Comparison of ENCODE assay signal across 1 cellular context in the genomic region with DNA sequence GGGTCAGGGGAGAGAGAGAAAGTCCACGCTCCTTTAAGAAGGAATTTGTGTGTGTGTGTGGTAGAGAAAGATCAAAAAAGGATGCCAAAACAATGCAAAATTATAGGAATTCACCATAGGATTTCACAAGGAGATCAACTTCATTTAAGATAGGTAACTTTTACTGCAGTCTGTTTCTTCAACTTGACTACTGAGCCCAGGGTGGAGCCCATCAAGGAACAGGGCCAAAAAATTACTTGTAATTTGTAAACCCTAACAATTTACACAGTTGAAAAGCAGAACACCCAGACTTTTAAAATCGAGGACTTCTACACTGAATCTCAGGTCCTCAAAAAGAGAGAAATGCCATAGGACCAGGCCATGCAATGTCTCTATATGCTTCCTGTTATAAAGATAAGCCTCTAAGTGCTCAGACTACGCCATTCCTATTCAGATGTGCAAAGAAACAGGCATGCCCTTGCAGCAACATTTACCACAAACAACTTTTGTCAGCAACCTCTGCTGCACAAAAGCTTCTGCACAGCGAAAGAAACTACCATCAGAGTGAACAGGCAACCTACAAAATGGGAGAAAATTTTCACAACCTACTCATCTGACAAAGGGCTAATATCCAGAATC.
TF ChIP-seq lines count a peak whose summit lies in the region.

No MANE protein-coding gene starts in this region.

TF ChIP-seq in GM23338, 12 proteins besides CTCF, POLR2A, EP300 and RAD21 (continued from another document):
- TF ChIP-seq, protein P1, sequence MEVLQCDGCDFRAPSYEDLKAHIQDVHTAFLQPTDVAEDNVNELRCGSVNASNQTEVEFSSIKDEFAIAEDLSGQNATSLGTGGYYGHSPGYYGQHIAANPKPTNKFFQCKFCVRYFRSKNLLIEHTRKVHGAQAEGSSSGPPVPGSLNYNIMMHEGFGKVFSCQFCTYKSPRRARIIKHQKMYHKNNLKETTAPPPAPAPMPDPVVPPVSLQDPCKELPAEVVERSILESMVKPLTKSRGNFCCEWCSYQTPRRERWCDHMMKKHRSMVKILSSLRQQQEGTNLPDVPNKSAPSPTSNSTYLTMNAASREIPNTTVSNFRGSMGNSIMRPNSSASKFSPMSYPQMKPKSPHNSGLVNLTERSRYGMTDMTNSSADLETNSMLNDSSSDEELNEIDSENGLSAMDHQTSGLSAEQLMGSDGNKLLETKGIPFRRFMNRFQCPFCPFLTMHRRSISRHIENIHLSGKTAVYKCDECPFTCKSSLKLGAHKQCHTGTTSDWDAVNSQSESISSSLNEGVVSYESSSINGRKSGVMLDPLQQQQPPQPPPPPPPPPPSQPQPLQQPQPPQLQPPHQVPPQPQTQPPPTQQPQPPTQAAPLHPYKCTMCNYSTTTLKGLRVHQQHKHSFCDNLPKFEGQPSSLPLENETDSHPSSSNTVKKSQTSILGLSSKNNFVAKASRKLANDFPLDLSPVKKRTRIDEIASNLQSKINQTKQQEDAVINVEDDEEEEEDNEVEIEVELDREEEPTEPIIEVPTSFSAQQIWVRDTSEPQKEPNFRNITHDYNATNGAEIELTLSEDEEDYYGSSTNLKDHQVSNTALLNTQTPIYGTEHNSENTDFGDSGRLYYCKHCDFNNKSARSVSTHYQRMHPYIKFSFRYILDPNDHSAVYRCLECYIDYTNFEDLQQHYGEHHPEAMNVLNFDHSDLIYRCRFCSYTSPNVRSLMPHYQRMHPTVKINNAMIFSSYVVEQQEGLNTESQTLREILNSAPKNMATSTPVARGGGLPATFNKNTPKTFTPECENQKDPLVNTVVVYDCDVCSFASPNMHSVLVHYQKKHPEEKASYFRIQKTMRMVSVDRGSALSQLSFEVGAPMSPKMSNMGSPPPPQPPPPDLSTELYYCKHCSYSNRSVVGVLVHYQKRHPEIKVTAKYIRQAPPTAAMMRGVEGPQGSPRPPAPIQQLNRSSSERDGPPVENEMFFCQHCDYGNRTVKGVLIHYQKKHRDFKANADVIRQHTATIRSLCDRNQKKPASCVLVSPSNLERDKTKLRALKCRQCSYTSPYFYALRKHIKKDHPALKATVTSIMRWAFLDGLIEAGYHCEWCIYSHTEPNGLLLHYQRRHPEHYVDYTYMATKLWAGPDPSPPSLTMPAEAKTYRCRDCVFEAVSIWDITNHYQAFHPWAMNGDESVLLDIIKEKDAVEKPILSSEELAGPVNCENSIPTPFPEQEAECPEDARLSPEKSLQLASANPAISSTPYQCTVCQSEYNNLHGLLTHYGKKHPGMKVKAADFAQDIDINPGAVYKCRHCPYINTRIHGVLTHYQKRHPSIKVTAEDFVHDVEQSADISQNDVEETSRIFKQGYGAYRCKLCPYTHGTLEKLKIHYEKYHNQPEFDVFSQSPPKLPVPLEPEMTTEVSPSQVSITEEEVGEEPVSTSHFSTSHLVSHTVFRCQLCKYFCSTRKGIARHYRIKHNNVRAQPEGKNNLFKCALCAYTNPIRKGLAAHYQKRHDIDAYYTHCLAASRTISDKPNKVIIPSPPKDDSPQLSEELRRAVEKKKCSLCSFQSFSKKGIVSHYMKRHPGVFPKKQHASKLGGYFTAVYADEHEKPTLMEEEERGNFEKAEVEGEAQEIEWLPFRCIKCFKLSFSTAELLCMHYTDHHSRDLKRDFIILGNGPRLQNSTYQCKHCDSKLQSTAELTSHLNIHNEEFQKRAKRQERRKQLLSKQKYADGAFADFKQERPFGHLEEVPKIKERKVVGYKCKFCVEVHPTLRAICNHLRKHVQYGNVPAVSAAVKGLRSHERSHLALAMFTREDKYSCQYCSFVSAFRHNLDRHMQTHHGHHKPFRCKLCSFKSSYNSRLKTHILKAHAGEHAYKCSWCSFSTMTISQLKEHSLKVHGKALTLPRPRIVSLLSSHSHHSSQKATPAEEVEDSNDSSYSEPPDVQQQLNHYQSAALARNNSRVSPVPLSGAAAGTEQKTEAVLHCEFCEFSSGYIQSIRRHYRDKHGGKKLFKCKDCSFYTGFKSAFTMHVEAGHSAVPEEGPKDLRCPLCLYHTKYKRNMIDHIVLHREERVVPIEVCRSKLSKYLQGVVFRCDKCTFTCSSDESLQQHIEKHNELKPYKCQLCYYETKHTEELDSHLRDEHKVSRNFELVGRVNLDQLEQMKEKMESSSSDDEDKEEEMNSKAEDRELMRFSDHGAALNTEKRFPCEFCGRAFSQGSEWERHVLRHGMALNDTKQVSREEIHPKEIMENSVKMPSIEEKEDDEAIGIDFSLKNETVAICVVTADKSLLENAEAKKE (CRISPR knock-in tag; IDR thresholded peaks at IDR 0.05) = no peak
- no peak for TF ChIP-seq ZNF331 (CRISPR knock-in tag; IDR thresholded peaks at IDR 0.05; ENCODE audit: low read depth)
- TF ChIP-seq STAT1 (IDR thresholded peaks at IDR 0.05; ENCODE audit: unreplicated experiment) = no peak
- TF ChIP-seq ZNF114 (CRISPR knock-in tag; IDR thresholded peaks at IDR 0.05) = no peak
- TF ChIP-seq CREB1 (CRISPR knock-in tag; IDR thresholded peaks at IDR 0.05; ENCODE audit: low read depth) = no peak
- TF ChIP-seq, protein P2, sequence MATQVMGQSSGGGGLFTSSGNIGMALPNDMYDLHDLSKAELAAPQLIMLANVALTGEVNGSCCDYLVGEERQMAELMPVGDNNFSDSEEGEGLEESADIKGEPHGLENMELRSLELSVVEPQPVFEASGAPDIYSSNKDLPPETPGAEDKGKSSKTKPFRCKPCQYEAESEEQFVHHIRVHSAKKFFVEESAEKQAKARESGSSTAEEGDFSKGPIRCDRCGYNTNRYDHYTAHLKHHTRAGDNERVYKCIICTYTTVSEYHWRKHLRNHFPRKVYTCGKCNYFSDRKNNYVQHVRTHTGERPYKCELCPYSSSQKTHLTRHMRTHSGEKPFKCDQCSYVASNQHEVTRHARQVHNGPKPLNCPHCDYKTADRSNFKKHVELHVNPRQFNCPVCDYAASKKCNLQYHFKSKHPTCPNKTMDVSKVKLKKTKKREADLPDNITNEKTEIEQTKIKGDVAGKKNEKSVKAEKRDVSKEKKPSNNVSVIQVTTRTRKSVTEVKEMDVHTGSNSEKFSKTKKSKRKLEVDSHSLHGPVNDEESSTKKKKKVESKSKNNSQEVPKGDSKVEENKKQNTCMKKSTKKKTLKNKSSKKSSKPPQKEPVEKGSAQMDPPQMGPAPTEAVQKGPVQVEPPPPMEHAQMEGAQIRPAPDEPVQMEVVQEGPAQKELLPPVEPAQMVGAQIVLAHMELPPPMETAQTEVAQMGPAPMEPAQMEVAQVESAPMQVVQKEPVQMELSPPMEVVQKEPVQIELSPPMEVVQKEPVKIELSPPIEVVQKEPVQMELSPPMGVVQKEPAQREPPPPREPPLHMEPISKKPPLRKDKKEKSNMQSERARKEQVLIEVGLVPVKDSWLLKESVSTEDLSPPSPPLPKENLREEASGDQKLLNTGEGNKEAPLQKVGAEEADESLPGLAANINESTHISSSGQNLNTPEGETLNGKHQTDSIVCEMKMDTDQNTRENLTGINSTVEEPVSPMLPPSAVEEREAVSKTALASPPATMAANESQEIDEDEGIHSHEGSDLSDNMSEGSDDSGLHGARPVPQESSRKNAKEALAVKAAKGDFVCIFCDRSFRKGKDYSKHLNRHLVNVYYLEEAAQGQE (IDR thresholded peaks at IDR 0.05; ENCODE audit: unreplicated experiment) = no peak
- TF ChIP-seq NANOG (IDR thresholded peaks at IDR 0.05; ENCODE audit: borderline replicate concordance) = no peak
